In the genomic region with DNA sequence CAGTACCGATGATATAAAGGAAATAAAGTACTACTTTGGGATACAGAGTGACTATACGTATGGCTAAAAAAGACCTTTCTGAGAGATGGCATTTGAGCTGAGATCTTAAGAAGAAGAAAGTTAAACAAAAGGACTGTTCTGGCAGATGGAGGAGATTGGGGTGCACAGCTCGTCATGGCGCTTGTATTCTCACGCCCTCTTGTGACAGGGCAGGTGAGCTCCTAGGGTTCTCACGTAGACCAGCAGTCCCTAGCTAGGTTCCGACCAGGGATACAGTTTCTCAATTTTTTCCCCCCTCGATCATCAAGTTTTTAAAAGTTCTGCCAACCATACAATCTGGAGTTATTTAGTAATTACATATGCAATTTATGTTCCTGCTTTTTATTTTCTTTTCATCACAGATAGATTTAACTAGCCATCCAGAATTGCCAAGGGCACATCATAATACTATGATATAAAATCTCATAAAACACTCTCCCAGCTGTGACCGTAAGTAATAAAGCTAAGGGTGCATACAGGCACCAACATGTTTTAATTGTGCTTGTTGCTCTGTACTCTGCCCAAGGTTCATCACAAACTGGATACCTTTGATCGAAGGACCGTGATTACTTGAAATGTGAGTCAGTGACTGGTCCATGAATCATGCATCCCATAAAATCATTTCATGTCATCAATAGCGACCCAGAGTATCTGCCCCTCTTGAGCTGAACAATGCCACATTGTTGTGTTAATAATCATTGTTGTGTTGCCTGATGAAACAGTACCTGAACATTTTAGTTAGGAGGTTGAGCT, we compare ENCODE assay signal across 22 cellular contexts.
A peak's percentile ranks its signal among the peaks of the same experiment; 100 is the strongest.
DNase-seq lines count a peak whose midpoint lies in the region; ATAC-seq and TF ChIP-seq lines count a peak whose summit lies in the region.
"Had no signal": no experiment of that assay in that cellular context is flagged by ENCODE, and none has a peak within 500 bp of the region (broad histone marks: within the 10 kb centered on the region; RNA-seq: fewer than 3 reads in every experiment).

No MANE protein-coding gene starts in this region.

- peak; percentile 51 to 85 for TF ChIP-seq CTCF in GM23338 (conservative IDR thresholded peaks at IDR 0.05; ENCODE audit: low read depth in 2 of 2)
- TF ChIP-seq CTCF in mammary epithelial cell (conservative IDR thresholded peaks at IDR 0.05 in 1 of 2, IDR thresholded peaks at IDR 0.05 in 1 of 2; ENCODE audit: extremely low read depth in 1 of 2, insufficient read depth in 1 of 2, low read depth in 1 of 2, low read length in 2 of 2), result no peak
- TF ChIP-seq CTCF in nephron progenitor cell (IDR thresholded peaks at IDR 0.05), result no peak

- no peaks in the 10 kb centered on the region for H4K20me1 ChIP-seq in GM23338 (replicated peaks; ENCODE audit: insufficient read depth)
- no peaks in the 10 kb centered on the region for H4K20me1 ChIP-seq in mammary epithelial cell (ENCODE audit: insufficient read depth, low read length)

- H3K36me3 Mint-ChIP-seq in GM23338 (ENCODE audit: low read depth), result no peaks in the 10 kb centered on the region
- H3K36me3 Mint-ChIP-seq in nephron progenitor cell (ENCODE audit: low read depth), result no peaks in the 10 kb centered on the region
- H3K36me3 Mint-ChIP-seq: activated CD4-positive, alpha-beta memory T cell treated with anti-CD3 and anti-CD28 coated beads for 36 hours; activated naive CD8-positive, alpha-beta T cell treated with anti-CD3 and anti-CD28 coated beads for 36 hours; brain; CD8-positive, alpha-beta T cell; naive thymus-derived CD4-positive, alpha-beta T cell had no signal

- H3K27me3 Mint-ChIP-seq in GM23338 (ENCODE audit: insufficient read depth, low read depth, poor library complexity), result peaks cover 2% of the 10 kb centered on the region
- peaks cover 3% of the 10 kb centered on the region for H3K27me3 Mint-ChIP-seq in nephron progenitor cell (ENCODE audit: low read depth, poor library complexity)
- H3K27me3 Mint-ChIP-seq: activated naive CD8-positive, alpha-beta T cell treated with anti-CD3 and anti-CD28 coated beads for 36 hours; brain had no signal

- H3K4me3 ChIP-seq in GM23338, result no peak overlapping the region
- H3K4me3 ChIP-seq in mammary epithelial cell (replicated peaks in 1 of 3; ENCODE audit: insufficient read depth in 1 of 3, low read depth in 2 of 3, low read length in 3 of 3), result no peak overlapping the region
- H3K4me3 ChIP-seq in SJCRH30, result no peak overlapping the region
- H3K4me3 ChIP-seq: coronary artery, gastroesophageal sphincter, lung had no signal

- dilution Hi-C loops in mammary epithelial cell (cut with HindIII; ENCODE audit: low sequenced_read_pairs), result no loop called here

- peaks cover 3% of the 10 kb centered on the region; the same call in 1 of the 2 replicates for H3K9me2 ChIP-seq in GM23338 (ENCODE audit: insufficient read depth)

- no peak overlapping the region for H3K4me2 ChIP-seq in GM23338
- H3K4me2 ChIP-seq in mammary epithelial cell (ENCODE audit: insufficient read depth, low read depth, low read length), result peak overlapping the region; percentile 55

- peak; percentile 59 for DNase-seq in GM23338 (ENCODE audit: low spot score)
- DNase-seq in NCI-H1105 (lab: John Stamatoyannopoulos, UW), result peak; percentile 42
- DNase-seq in mammary epithelial cell, result peak; percentile 99
- peak; percentile 9 to 26 for DNase-seq in left colon
- DNase-seq in SJCRH30, result no peak
- no peak for DNase-seq in amniotic stem cell (lab: John Stamatoyannopoulos, UW)
- DNase-seq in nephron progenitor cell, result no peak
- DNase-seq: activated CD4-positive, alpha-beta memory T cell treated with anti-CD3 and anti-CD28 coated beads for 36 hours; activated naive CD8-positive, alpha-beta T cell treated with anti-CD3 and anti-CD28 coated beads for 36 hours; CD8-positive, alpha-beta T cell; DMS79; KBM-7; naive thymus-derived CD4-positive, alpha-beta T cell; NCI-H1048; NCI-H82; posterior cingulate gyrus had no signal

- H3K36me3 ChIP-seq in GM23338 (ENCODE audit: insufficient read depth), result no peaks in the 10 kb centered on the region
- no peaks in the 10 kb centered on the region for H3K36me3 ChIP-seq in mammary epithelial cell (ENCODE audit: insufficient read depth, low read length)
- H3K36me3 ChIP-seq in SJCRH30, result no peaks in the 10 kb centered on the region
- H3K36me3 ChIP-seq: gastroesophageal sphincter had no signal

- H3K27ac Mint-ChIP-seq in GM23338 (no peak overlapping the region), nephron progenitor cell (no peak overlapping the region)
- H3K27ac Mint-ChIP-seq: activated CD4-positive, alpha-beta memory T cell treated with anti-CD3 and anti-CD28 coated beads for 36 hours; activated naive CD8-positive, alpha-beta T cell treated with anti-CD3 and anti-CD28 coated beads for 36 hours; brain; CD8-positive, alpha-beta T cell; naive thymus-derived CD4-positive, alpha-beta T cell had no signal

- no peaks in the 10 kb centered on the region for H3K79me2 ChIP-seq in GM23338 (replicated peaks; ENCODE audit: insufficient read depth)
- H3K79me2 ChIP-seq in mammary epithelial cell (ENCODE audit: insufficient read depth, low read length), result no peaks in the 10 kb centered on the region

- H3K4me1 Mint-ChIP-seq in GM23338 (peaks cover 7% of the 10 kb centered on the region; the same call in 2 of the 3 replicates), nephron progenitor cell (no peaks in the 10 kb centered on the region)
- H3K4me1 Mint-ChIP-seq: activated naive CD8-positive, alpha-beta T cell treated with anti-CD3 and anti-CD28 coated beads for 36 hours; brain had no signal

- no peaks in the 10 kb centered on the region for H3K27me3 ChIP-seq in GM23338 (ENCODE audit: insufficient read depth)
- H3K27me3 ChIP-seq in mammary epithelial cell (ENCODE audit: insufficient read depth, low read length), result no peaks in the 10 kb centered on the region
- peaks cover 19% of the 10 kb centered on the region for H3K27me3 ChIP-seq in SJCRH30
- H3K27me3 ChIP-seq: gastroesophageal sphincter had no signal

- ATAC-seq in GM23338 (peak; percentile 90), left colon (peak; percentile 98), GM18868 (IDR thresholded peaks at IDR 0.05; ENCODE audit: unreplicated experiment) (no peak)
- ATAC-seq: CD8-positive, alpha-beta T cell; gastroesophageal sphincter; naive thymus-derived CD4-positive, alpha-beta T cell had no signal

- H3F3A ChIP-seq in GM23338 (replicated peaks; ENCODE audit: low read depth), result no peaks in the 10 kb centered on the region

- intact Hi-C loops in mammary epithelial cell (cut with micrococcal nuclease), result no loop called here
- intact Hi-C loops in left colon (cut with DNase I, micrococcal nuclease), result no loop called here

- H3K27ac ChIP-seq in GM23338 (ENCODE audit: low read depth) (no peak overlapping the region), mammary epithelial cell (ENCODE audit: insufficient read depth, low read depth, low read length) (peak overlapping the region; percentile 80), SJCRH30 (no peak overlapping the region)
- H3K27ac ChIP-seq: coronary artery, gastroesophageal sphincter, HL-60 had no signal

- no peak overlapping the region for H3K4me3 Mint-ChIP-seq in GM23338
- H3K4me3 Mint-ChIP-seq in nephron progenitor cell, result no peak overlapping the region
- H3K4me3 Mint-ChIP-seq: activated CD4-positive, alpha-beta memory T cell treated with anti-CD3 and anti-CD28 coated beads for 36 hours; activated naive CD8-positive, alpha-beta T cell treated with anti-CD3 and anti-CD28 coated beads for 36 hours; brain; CD8-positive, alpha-beta T cell; naive thymus-derived CD4-positive, alpha-beta T cell had no signal

- WGBS in mammary epithelial cell (ENCODE audit: low coverage, missing lambda C conversion rate), result 54% methylated on average over 12 of the region's 12 CpGs

- H3K9me3 ChIP-seq in mammary epithelial cell (replicated peaks; ENCODE audit: insufficient read depth, low read length) (no peaks in the 10 kb centered on the region), SJCRH30 (replicated peaks) (no peaks in the 10 kb centered on the region)
- H3K9me3 ChIP-seq: gastroesophageal sphincter had no signal

- in situ Hi-C loops in mammary epithelial cell (cut with MboI; ENCODE audit: low sequenced_read_pairs in 2 of 2), result loop anchor here (25.0 kb wide), 2 partner anchors 239 to 764 kb away; no protein-coding TSS in a partner anchor

- H3K4me1 ChIP-seq in GM23338 (ENCODE audit: insufficient read depth), result no peaks in the 10 kb centered on the region
- H3K4me1 ChIP-seq in mammary epithelial cell (ENCODE audit: insufficient read depth, low read length), result peaks cover 34% of the 10 kb centered on the region
- no peaks in the 10 kb centered on the region for H3K4me1 ChIP-seq in SJCRH30

- H2AFZ ChIP-seq in GM23338 (no peak overlapping the region), mammary epithelial cell (ENCODE audit: low read depth, low read length) (peak overlapping the region; percentile 66)

- no peaks in the 10 kb centered on the region for H3K9me3 Mint-ChIP-seq in GM23338
- no peaks in the 10 kb centered on the region for H3K9me3 Mint-ChIP-seq in nephron progenitor cell
- H3K9me3 Mint-ChIP-seq: activated CD4-positive, alpha-beta memory T cell treated with anti-CD3 and anti-CD28 coated beads for 36 hours; activated naive CD8-positive, alpha-beta T cell treated with anti-CD3 and anti-CD28 coated beads for 36 hours; CD8-positive, alpha-beta T cell; naive thymus-derived CD4-positive, alpha-beta T cell had no signal

- no peak overlapping the region for H3K9ac ChIP-seq in mammary epithelial cell (ENCODE audit: insufficient read depth, low read length)

- CTCF ChIA-PET in mammary epithelial cell (lab: Charles Lee; ENCODE audit: low non-redundant PET), result interaction anchor here (0.6 kb wide), 1 partner anchor 29 kb away, joined by 4 read pairs; no protein-coding TSS in a partner anchor

- no TSS peak for BruUV-seq in mammary epithelial cell (replicated peaks; lab: Mats Ljungman, UMichigan)

Comparison
In these comparisons a context has a peak if more than half of its experiments do, and no peak if none do; other contexts are left out.
1. DNase-seq: peak in GM23338 (single experiment), NCI-H1105 (single experiment), mammary epithelial cell (single experiment) and left colon (2 of 2); none in SJCRH30 (0 of 2), amniotic stem cell (single experiment) and nephron progenitor cell (single experiment).
2. CTCF ChIP-seq: peak in GM23338 (2 of 2); none in mammary epithelial cell (0 of 2) and nephron progenitor cell (single experiment).